ENCODE assay signal across 8 cellular contexts in the genomic region with DNA sequence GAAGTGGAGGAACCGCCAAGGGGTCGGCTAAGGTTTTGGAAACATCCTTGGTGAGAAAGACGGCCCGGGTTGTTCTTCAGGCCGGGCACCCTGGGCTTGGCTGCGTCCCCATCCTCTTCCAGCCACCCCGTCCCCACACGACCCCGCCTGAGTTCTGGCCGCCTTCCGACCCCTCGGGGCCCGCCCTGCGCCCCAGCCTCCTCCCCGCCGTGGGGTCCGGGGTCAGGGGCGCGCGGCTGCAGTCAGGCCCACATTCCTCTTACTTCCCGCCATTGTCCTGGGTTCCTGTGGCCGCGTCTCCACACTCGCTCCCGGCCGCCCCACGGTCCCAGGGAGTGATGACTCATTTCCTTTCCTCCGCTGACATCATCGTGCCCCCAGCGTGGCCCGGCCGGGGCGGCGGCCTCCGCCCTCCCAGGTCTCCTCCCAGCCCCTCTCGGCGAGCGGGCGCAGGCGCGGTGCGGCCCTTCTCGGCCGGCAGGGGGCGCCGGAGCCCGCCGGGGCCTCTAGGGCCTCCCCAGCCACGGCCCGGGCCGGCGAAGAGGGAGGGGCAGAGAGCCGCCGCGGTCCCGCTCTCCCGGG. TPM values are rescaled to one million over a fixed set of nuclear protein-coding genes. Genes with fewer than 3 reads are reported as not detected.
DNase-seq lines count a peak whose midpoint lies in the region; ATAC-seq and TF ChIP-seq lines count a peak whose summit lies in the region.

No MANE protein-coding gene starts in this region.

- H3K9me3 Mint-ChIP-seq in central memory CD8-positive, alpha-beta T cell = no peaks in the 10 kb centered on the region

- no peaks in the 10 kb centered on the region for H3K27me3 ChIP-seq in kidney epithelial cell (ENCODE audit: control insufficient read depth, insufficient read depth, low read length)

- DNase-seq in AG08396 (ENCODE audit: low spot score) (peak; percentile 99), NCI-H2227 (lab: John Stamatoyannopoulos, UW; ENCODE audit: unreplicated experiment) (peak; percentile 88), kidney epithelial cell (ENCODE audit: low read depth) (peak; percentile 52)
- peak; percentile 70 to 80 for DNase-seq in central memory CD8-positive, alpha-beta T cell (ENCODE audit: low spot score in 2 of 2)
- peak; percentile 91 for DNase-seq in stimulated activated CD4-positive, alpha-beta T cell treated with anti-CD3 and anti-CD28 coated beads, Interleukin-15, amount 100 ng/mL, for 24 hours

- H3K36me3 ChIP-seq in kidney epithelial cell (ENCODE audit: control insufficient read depth, insufficient read depth, low read length) = no peaks in the 10 kb centered on the region

- peaks cover 13% of the 10 kb centered on the region for H3K4me1 Mint-ChIP-seq in central memory CD8-positive, alpha-beta T cell

- peak overlapping the region; percentile 66 for H3K4me3 ChIP-seq in kidney epithelial cell (ENCODE audit: low read depth, low read length)

- peak overlapping the region; percentile 95 for H3K27ac Mint-ChIP-seq in central memory CD8-positive, alpha-beta T cell (ENCODE audit: low read depth)

- ATAC-seq in GM18870 (IDR thresholded peaks at IDR 0.05; ENCODE audit: unreplicated experiment) = peak; percentile 70
- ATAC-seq in HG03108 (IDR thresholded peaks at IDR 0.05; ENCODE audit: unreplicated experiment) = peak; percentile 59
- peak; percentile 90 to 93 for ATAC-seq in activated CD4-positive, CD25-positive, alpha-beta regulatory T cell treated with anti-CD3 and anti-CD28 coated beads, Interleukin-2, amount 50 U/mL, for 24 hours
- peak; percentile 91 for ATAC-seq in central memory CD8-positive, alpha-beta T cell (replicated peaks; ENCODE audit: extremely low read depth, poor library complexity, severe bottlenecking)

- H3K4me3 Mint-ChIP-seq in central memory CD8-positive, alpha-beta T cell = peak overlapping the region; percentile 73

- peaks cover 7% of the 10 kb centered on the region for H3K36me3 Mint-ChIP-seq in central memory CD8-positive, alpha-beta T cell (ENCODE audit: insufficient read depth)

- no peaks in the 10 kb centered on the region for H3K27me3 Mint-ChIP-seq in central memory CD8-positive, alpha-beta T cell

- no peak for TF ChIP-seq CTCF in kidney epithelial cell (IDR thresholded peaks at IDR 0.05; ENCODE audit: insufficient read depth, low read length, poor library complexity, severe bottlenecking)

RNA-seq across cellular contexts. Expression of a gene that starts 59.6 kb away (rescaled TPM):
- 127 and 129 TPM in 2 replicates for total RNA-seq in kidney epithelial cell

Comparison
In these comparisons a context has a peak if more than half of its experiments do, and no peak if none do; other contexts are left out.
1. Peak in every context shown above with its lines: DNase-seq, ATAC-seq and H3K4me3 ChIP-seq.